18 cellular contexts compared by ENCODE assay signal in the genomic region with DNA sequence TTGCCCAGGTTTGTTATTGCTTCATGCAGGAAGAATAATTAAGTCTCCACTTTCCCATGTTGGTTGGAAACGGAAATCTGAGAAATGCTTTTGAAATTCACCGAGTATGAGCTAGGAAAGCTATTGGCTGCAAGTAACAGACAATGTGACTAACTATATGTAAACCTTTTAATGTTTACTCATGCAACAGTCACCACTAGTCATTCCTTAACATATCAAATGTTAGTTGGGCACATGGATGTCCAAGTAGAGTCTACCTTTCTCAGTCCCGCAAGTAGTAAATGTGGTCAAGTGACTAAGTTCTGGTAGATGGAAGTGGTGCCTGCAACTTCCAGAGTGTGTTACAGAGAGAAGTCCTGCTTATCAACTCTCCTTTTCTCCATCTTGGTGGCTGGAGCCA.
"Had no signal": no experiment of that assay in that cellular context is flagged by ENCODE, and none has a peak within 500 bp of the region (broad histone marks: within the 10 kb centered on the region; RNA-seq: fewer than 3 reads in every experiment).

No MANE protein-coding gene starts in this region.

- H3K79me2 ChIP-seq: parathyroid adenoma had no signal

- H2AFZ ChIP-seq: parathyroid adenoma had no signal

- H3K9ac ChIP-seq: parathyroid adenoma had no signal

- H3K4me3 ChIP-seq: esophagus muscularis mucosa, thyroid gland, uterus had no signal

- H3K36me3 Mint-ChIP-seq: activated naive CD8-positive, alpha-beta T cell had no signal

- H3K9me3 ChIP-seq: esophagus muscularis mucosa, thyroid gland, uterus had no signal

- ATAC-seq: activated T-cell treated with anti-CD3 and anti-CD28 coated beads, Interleukin-2, amount 50 U/mL, for 4 hours; left ventricle myocardium superior; stimulated activated effector memory CD8-positive, alpha-beta T cell treated with anti-CD3 and anti-CD28 coated beads, Interleukin-12 subunit alpha, Interleukin-12 subunit beta, amount 100 ng/mL, for 72 hours had no signal

- H3K27me3 ChIP-seq: brain microvascular endothelial cell, esophagus muscularis mucosa, thyroid gland, uterus had no signal

- H3K4me1 Mint-ChIP-seq: stimulated activated effector memory CD8-positive, alpha-beta T cell treated with anti-CD3 and anti-CD28 coated beads, Interleukin-12 subunit alpha, Interleukin-12 subunit beta, amount 100 ng/mL, for 72 hours had no signal

- H3K27ac ChIP-seq: brain microvascular endothelial cell, esophagus muscularis mucosa, parathyroid adenoma, thyroid gland, uterus, VCaP had no signal

- H3K4me1 ChIP-seq: parathyroid adenoma, uterus had no signal

- H3K27ac Mint-ChIP-seq: activated CD4-positive, alpha-beta memory T cell treated with anti-CD3 and anti-CD28 coated beads for 36 hours; activated naive CD8-positive, alpha-beta T cell; stimulated activated effector memory CD8-positive, alpha-beta T cell treated with anti-CD3 and anti-CD28 coated beads, Interleukin-12 subunit alpha, Interleukin-12 subunit beta, amount 100 ng/mL, for 72 hours had no signal

- H3K36me3 ChIP-seq: brain microvascular endothelial cell, esophagus muscularis mucosa, thyroid gland, uterus had no signal

- DNase-seq: activated CD4-positive, alpha-beta memory T cell treated with anti-CD3 and anti-CD28 coated beads for 36 hours; activated effector memory CD4-positive, alpha-beta T cell treated with anti-CD3 and anti-CD28 coated beads, Interleukin-2, amount 50 U/mL, for 16 hours; activated T-cell treated with anti-CD3 and anti-CD28 coated beads, Interleukin-2, amount 50 U/mL, for 4 hours; amygdala; brain microvascular endothelial cell; dermis blood vessel endothelial cell; foreskin melanocyte; head of caudate nucleus; left ventricle myocardium superior; retina; stimulated activated CD4-positive, alpha-beta T cell treated with anti-CD3 and anti-CD28 coated beads, Interleukin-15, amount 100 ng/mL, for 24 hours; thyroid gland; uterus had no signal

- H3K4me3 Mint-ChIP-seq: activated CD4-positive, alpha-beta memory T cell treated with anti-CD3 and anti-CD28 coated beads for 36 hours; activated naive CD8-positive, alpha-beta T cell; activated T-cell treated with anti-CD3 and anti-CD28 coated beads, Interleukin-2, amount 50 U/mL, for 4 hours; stimulated activated effector memory CD8-positive, alpha-beta T cell treated with anti-CD3 and anti-CD28 coated beads, Interleukin-12 subunit alpha, Interleukin-12 subunit beta, amount 100 ng/mL, for 72 hours had no signal
